In genomic region chr10:93435621-93436385, GRCh38 we compare ENCODE assay signal across 8 cellular contexts. TPM values are rescaled to one million over a fixed set of nuclear protein-coding genes. Genes with fewer than 3 reads are reported as not detected.
DNase-seq lines count a peak whose midpoint lies in the region; FAIRE-seq and TF ChIP-seq lines count a peak whose summit lies in the region.

No MANE protein-coding gene starts in this region.

- peak; percentile 97 for FAIRE-seq in RCC 7860 (lab: Jason Lieb, UNC)

- no peak overlapping the region for H3K9ac ChIP-seq in rectal smooth muscle tissue (ENCODE audit: low read length)

- no peaks in the 10 kb centered on the region for H3K27me3 ChIP-seq in rectal smooth muscle tissue (ENCODE audit: control insufficient read depth, insufficient read depth, low read length)

- peak overlapping the region; percentile 99 for H3K27ac ChIP-seq in rectal smooth muscle tissue (ENCODE audit: low read depth, low read length)

- no peak for TF ChIP-seq CTCF in GM12865 (IDR thresholded peaks at IDR 0.05; ENCODE audit: insufficient read depth, low read depth, low read length, missing control alignments)

- H3K36me3 ChIP-seq in rectal smooth muscle tissue (ENCODE audit: control insufficient read depth, insufficient read depth, low read length), result no peaks in the 10 kb centered on the region

- intact Hi-C loops in posterior vena cava (cut with DNase I), result loop anchor here in 1 of 2 donors (5.0 kb wide), 2 partner anchors 41 to 59 kb away; no protein-coding TSS in a partner anchor

- H3K4me1 ChIP-seq in rectal smooth muscle tissue (ENCODE audit: control insufficient read depth, insufficient read depth, low read length), result peaks cover 58% of the 10 kb centered on the region

- peak; percentile 33 for DNase-seq in GM12865 (ENCODE audit: low read depth)
- DNase-seq in RCC 7860 (ENCODE audit: low spot score), result peak; percentile 97
- peak; percentile 85 for DNase-seq in fibroblast of peridontal ligament (ENCODE audit: extremely low read depth)
- DNase-seq in posterior vena cava (ENCODE audit: low spot score), result no peak
- no peak for DNase-seq in inferior parietal cortex (ENCODE audit: extremely low spot score)
- no peak for DNase-seq in COLO829 (ENCODE audit: low spot score)
- no peak for DNase-seq in activated CD4-positive, alpha-beta T cell treated with anti-CD3 and anti-CD28 coated beads for 1 hour

- H3K4me3 ChIP-seq in GM12865 (ENCODE audit: low read depth, low read length), result no peak overlapping the region
- no peak overlapping the region for H3K4me3 ChIP-seq in rectal smooth muscle tissue (ENCODE audit: low read length)

RNA-seq across cellular contexts. Expression of gene MYOF, which starts 46.3 kb away (rescaled TPM):
- total RNA-seq in posterior vena cava, result 100 to 1,000 TPM; 182 to 227 TPM

Comparison
In these comparisons a context has a peak if more than half of its experiments do, and no peak if none do; other contexts are left out.
1. DNase-seq: peak in GM12865 (single experiment), RCC 7860 (single experiment) and fibroblast of peridontal ligament (single experiment); none in posterior vena cava (single experiment), inferior parietal cortex (single experiment), COLO829 (single experiment) and activated CD4-positive, alpha-beta T cell treated with anti-CD3 and anti-CD28 coated beads for 1 hour (single experiment).